Comparison of ENCODE assay signal across 1 cellular context in the genomic region with DNA sequence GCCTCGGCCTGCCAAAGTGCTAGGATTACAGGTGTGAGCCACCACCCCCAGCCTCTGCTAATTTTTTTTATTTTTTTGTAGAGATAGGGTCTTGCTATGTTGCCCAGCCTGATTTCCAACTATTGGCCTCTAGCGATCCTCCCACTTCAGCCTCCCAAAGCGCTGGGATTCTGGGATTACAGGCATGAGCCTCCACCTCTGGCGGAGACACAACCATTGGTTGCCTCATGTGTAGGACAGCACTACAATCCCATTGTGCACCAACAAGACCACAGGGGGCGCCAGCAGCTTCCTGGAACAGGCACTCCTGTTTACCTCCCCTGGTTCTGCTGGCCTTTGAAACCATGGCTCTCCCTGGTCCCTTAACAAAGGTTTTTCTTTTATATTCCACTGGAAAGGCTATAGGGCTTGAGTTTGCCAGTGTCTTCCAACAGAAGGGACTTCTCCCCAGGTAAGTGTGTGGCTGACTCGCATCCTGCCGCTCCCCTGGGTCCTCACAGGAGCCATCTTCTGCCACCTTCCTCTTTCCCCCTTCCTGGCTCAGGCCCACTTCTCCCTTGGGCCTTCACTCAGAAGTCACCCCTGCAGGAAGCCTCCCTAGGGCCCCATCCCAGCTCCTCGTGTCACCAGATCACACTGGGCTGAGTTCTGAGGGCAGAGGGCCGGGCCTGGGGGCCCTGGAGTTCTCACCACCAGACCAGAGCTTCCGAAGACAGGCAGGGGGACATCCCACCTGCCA.
TF ChIP-seq lines count a peak whose summit lies in the region.

No MANE protein-coding gene starts in this region.

TF ChIP-seq in H1, 55 proteins besides CTCF, POLR2A, EP300 and RAD21 (continued from another document):
- no peak for TF ChIP-seq TAF7 (optimal IDR thresholded peaks at IDR 0.05; ENCODE audit: borderline replicate concordance, low read depth, low read length)
- no peak for TF ChIP-seq KDM4A (IDR thresholded peaks at IDR 0.05; ENCODE audit: low read depth, low read length, severe bottlenecking)
- TF ChIP-seq CEBPB (IDR thresholded peaks at IDR 0.05; ENCODE audit: low read depth, low read length) = 0 out of 2 replicates have a peak, but pooled peaks have one; percentile 6
